Comparison of ENCODE assay signal across 11 cellular contexts in genomic region chr17:32491371-32492280, GRCh38. TPM values are rescaled to one million over a fixed set of nuclear protein-coding genes. Genes with fewer than 3 reads are reported as not detected.
DNase-seq lines count a peak whose midpoint lies in the region; ATAC-seq, FAIRE-seq and TF ChIP-seq lines count a peak whose summit lies in the region.
"Had no signal": no experiment of that assay in that cellular context is flagged by ENCODE, and none has a peak within 500 bp of the region (broad histone marks: within the 10 kb centered on the region; RNA-seq: fewer than 3 reads in every experiment).

No MANE protein-coding gene starts in this region.

- CTCF ChIA-PET in PC-3 (lab: Charles Lee): no interaction called here

- intact Hi-C loops in mucosa of descending colon (cut with DNase I, micrococcal nuclease): no loop called here
- intact Hi-C loops in PC-3 (cut with micrococcal nuclease): no loop called here

- peaks cover 72% of the 10 kb centered on the region for H3K4me1 Mint-ChIP-seq in activated T-cell treated with anti-CD3 and anti-CD28 coated beads, Interleukin-2, amount 50 U/mL, for 72 hours (ENCODE audit: low read depth)

- H3K9me3 ChIP-seq in mucosa of descending colon: no peaks in the 10 kb centered on the region
- no peaks in the 10 kb centered on the region for H3K9me3 ChIP-seq in PC-3 (ENCODE audit: low read length)

- H2AFZ ChIP-seq in PC-3 (ENCODE audit: low read length): no peak overlapping the region

- H3K36me3 ChIP-seq in mucosa of descending colon (ENCODE audit: low read depth) (no peaks in the 10 kb centered on the region), PC-3 (ENCODE audit: low read depth, low read length) (no peaks in the 10 kb centered on the region)

- peak; percentile 26 to 32 for ATAC-seq in activated T-cell treated with anti-CD3 and anti-CD28 coated beads, Interleukin-2, amount 50 U/mL, for 72 hours (replicated peaks in 1 of 2)
- ATAC-seq in mucosa of descending colon: peak; percentile 16
- ATAC-seq in PC-3: no peak

- no peaks in the 10 kb centered on the region for H3K9me3 Mint-ChIP-seq in activated T-cell treated with anti-CD3 and anti-CD28 coated beads, Interleukin-2, amount 50 U/mL, for 72 hours

- H4K20me1 ChIP-seq in PC-3 (ENCODE audit: low read length): no peaks in the 10 kb centered on the region

- no peak overlapping the region for H3K4me2 ChIP-seq in PC-3 (ENCODE audit: low read length)

- peak; percentile 71 for DNase-seq in D341Med (ENCODE audit: low spot score)
- peak; percentile 73 for DNase-seq in GM20000 (ENCODE audit: low spot score)
- peak; percentile 50 to 58 for DNase-seq in activated T-cell treated with anti-CD3 and anti-CD28 coated beads, Interleukin-2, amount 50 U/mL, for 72 hours
- DNase-seq in mucosa of descending colon: peak in 2 of 3 donors; percentile 37 to 67
- DNase-seq in PC-3: no peak
- DNase-seq in NCI-H524 treated with DMSO at 0.1 percent for 48 hours (lab: John Stamatoyannopoulos, UW): no peak
- DNase-seq in amniotic stem cell (lab: John Stamatoyannopoulos, UW): no peak
- DNase-seq in frontal cortex (ENCODE audit: low spot score in 2 of 2): no peak
- DNase-seq: DMS79 treated with DMSO at 0.1 percent for 48 hours, foreskin melanocyte, NCI-H1930 had no signal

- H3K4me1 ChIP-seq in mucosa of descending colon (ENCODE audit: low read depth) (peaks cover 7% of the 10 kb centered on the region), PC-3 (ENCODE audit: insufficient read depth, low read length) (peaks cover 6% of the 10 kb centered on the region)

- FAIRE-seq in frontal cortex (lab: Jason Lieb, UNC): no peak

- H3K4me3 ChIP-seq in mucosa of descending colon (no peak overlapping the region), PC-3 (ENCODE audit: low read length) (no peak overlapping the region)

- peak overlapping the region; percentile 90 to 94 for H3K4me3 Mint-ChIP-seq in activated T-cell treated with anti-CD3 and anti-CD28 coated beads, Interleukin-2, amount 50 U/mL, for 72 hours

- no peaks in the 10 kb centered on the region for H3F3A ChIP-seq in PC-3 (ENCODE audit: low read length, unreplicated experiment)

- TF ChIP-seq CTCF in GM20000 (IDR thresholded peaks at IDR 0.05; ENCODE audit: extremely low read depth, missing control alignments): no peak
- no peak for TF ChIP-seq CTCF in mucosa of descending colon (IDR thresholded peaks at IDR 0.05)
- TF ChIP-seq CTCF in PC-3 (conservative IDR thresholded peaks at IDR 0.05; ENCODE audit: low read depth, low read length): no peak

- peaks cover 5% of the 10 kb centered on the region; the same call in 1 of the 2 replicates for H3K79me2 ChIP-seq in PC-3 (ENCODE audit: low read length)

- peak overlapping the region; percentile 60 for H3K27ac Mint-ChIP-seq in activated T-cell treated with anti-CD3 and anti-CD28 coated beads, Interleukin-2, amount 50 U/mL, for 72 hours

- no peaks in the 10 kb centered on the region for H3K27me3 Mint-ChIP-seq in activated T-cell treated with anti-CD3 and anti-CD28 coated beads, Interleukin-2, amount 50 U/mL, for 72 hours (ENCODE audit: low read depth)

- no TSS peak for BruUV-seq in PC-3 (replicated peaks; lab: Mats Ljungman, UMichigan)

- no peak overlapping the region for H3K9ac ChIP-seq in PC-3 (ENCODE audit: low read length)

- H3K27ac ChIP-seq in PC-3 (ENCODE audit: low read length): no peak overlapping the region

- H3K9me2 ChIP-seq in PC-3 (replicated peaks; ENCODE audit: low read length): no peaks in the 10 kb centered on the region

- POLR2A ChIA-PET in PC-3 (lab: Charles Lee; ENCODE audit: unreplicated experiment): no interaction called here

- H3K27me3 ChIP-seq in PC-3 (ENCODE audit: low read length): no peaks in the 10 kb centered on the region

- peaks cover 17 to 31% of the 10 kb centered on the region in 2 donors for H3K36me3 Mint-ChIP-seq in activated T-cell treated with anti-CD3 and anti-CD28 coated beads, Interleukin-2, amount 50 U/mL, for 72 hours (ENCODE audit: insufficient read depth in 2 of 2)

RNA-seq across cellular contexts. Expression of gene CDK5R1, which starts 4.8 kb away (rescaled TPM):
- total RNA-seq in activated T-cell treated with anti-CD3 and anti-CD28 coated beads, Interleukin-2, amount 50 U/mL, for 72 hours: 10 to 100 TPM; 22.5 to 24.6 TPM
- total RNA-seq in mucosa of descending colon (1 to 10 TPM in 2 of 3 donors, under 1 TPM in 1; 0.72 to 2.1 (median 1.3) TPM), PC-3 (2014; rRNA removed) (1.7 and 3.0 TPM in 2 replicates), frontal cortex (271 TPM)

RNA-seq across cellular contexts. Expression of gene PSMD11, which starts 47.3 kb away (rescaled TPM):
- total RNA-seq in activated T-cell treated with anti-CD3 and anti-CD28 coated beads, Interleukin-2, amount 50 U/mL, for 72 hours: 100 to 1,000 TPM; 131 to 134 TPM
- 10 to 100 TPM; 81.5 to 99.2 (median 85.8) TPM for total RNA-seq in mucosa of descending colon
- 160 and 163 TPM in 2 replicates for total RNA-seq in PC-3 (2014; rRNA removed)
- total RNA-seq in frontal cortex: 83.2 TPM

Comparison
In these comparisons a context has a peak if more than half of its experiments do, and no peak if none do; other contexts are left out.
1. DNase-seq: peak in D341Med (single experiment), GM20000 (single experiment), activated T-cell treated with anti-CD3 and anti-CD28 coated beads, Interleukin-2, amount 50 U/mL, for 72 hours (2 of 2) and mucosa of descending colon (2 of 3); none in PC-3 (single experiment), NCI-H524 treated with DMSO at 0.1 percent for 48 hours (single experiment), amniotic stem cell (single experiment) and frontal cortex (0 of 2).
2. RNA of gene CDK5R1, which starts 4.8 kb away (total RNA-seq): 271 TPM in frontal cortex (single experiment); 22.5 to 24.6 TPM in activated T-cell treated with anti-CD3 and anti-CD28 coated beads, Interleukin-2, amount 50 U/mL, for 72 hours, 1.7 to 3.0 TPM in PC-3 and 0.72 to 2.1 TPM in mucosa of descending colon; every median in the first group is over 10 times any median in the second.